8 cellular contexts compared by ENCODE assay signal in genomic region chr22:41382610-41383009, GRCh38. TPM values are rescaled to one million over a fixed set of nuclear protein-coding genes. Genes with fewer than 3 reads are reported as not detected.
DNase-seq lines count a peak whose midpoint lies in the region; ATAC-seq, FAIRE-seq and TF ChIP-seq lines count a peak whose summit lies in the region.

No MANE protein-coding gene starts in this region.

- DNase-seq in DND-41, result no peak
- no peak for DNase-seq in PC-3
- no peak for DNase-seq in epithelial cell of prostate (ENCODE audit: low read depth, low spot score)
- DNase-seq in pancreas, result no peak
- DNase-seq in mucosa of gallbladder (ENCODE audit: low spot score), result no peak
- DNase-seq in D341Med (ENCODE audit: low spot score), result no peak

- H4K20me1 ChIP-seq in DND-41 (ENCODE audit: insufficient read depth, low read length) (no peaks in the 10 kb centered on the region), PC-3 (ENCODE audit: low read length) (no peaks in the 10 kb centered on the region)

- 6 to 7% methylated on average over 19 of the region's 19 CpGs for WGBS in pancreas, 2 donors

- H3K4me3 ChIP-seq in DND-41 (ENCODE audit: low read depth in 1 of 2, low read length in 2 of 2) (peak overlapping the region; percentile 78 to 79), PC-3 (ENCODE audit: low read length) (peak overlapping the region; percentile 79), pancreas (peak overlapping the region; percentile 78 to 84 (median 79))

- ATAC-seq in DND-41 (ENCODE audit: insufficient read depth, low read depth) (no peak), PC-3 (no peak), pancreas (no peak), HG03354 (IDR thresholded peaks at IDR 0.05; ENCODE audit: poor library complexity, severe bottlenecking, unreplicated experiment) (no peak), HG03025 (IDR thresholded peaks at IDR 0.05; ENCODE audit: low FRiP score, unreplicated experiment) (no peak)

- H3K27me3 ChIP-seq in DND-41 (ENCODE audit: insufficient read depth, low read length, poor library complexity) (no peaks in the 10 kb centered on the region), PC-3 (ENCODE audit: low read length) (no peaks in the 10 kb centered on the region), pancreas (no peaks in the 10 kb centered on the region)

- H3K9me2 ChIP-seq in PC-3 (replicated peaks; ENCODE audit: low read length), result no peaks in the 10 kb centered on the region

- H3K79me2 ChIP-seq in DND-41 (ENCODE audit: insufficient read depth, low read length) (no peaks in the 10 kb centered on the region), PC-3 (ENCODE audit: low read length) (no peaks in the 10 kb centered on the region)

- H3K4me1 ChIP-seq in DND-41 (ENCODE audit: insufficient read depth, low read length), result peaks cover 23% of the 10 kb centered on the region
- H3K4me1 ChIP-seq in PC-3 (ENCODE audit: insufficient read depth, low read length), result peaks cover 8% of the 10 kb centered on the region; the same call in 1 of the 2 replicates
- H3K4me1 ChIP-seq in pancreas, result peaks cover 6 to 17% (median 12%) of the 10 kb centered on the region in 3 donors

- peak overlapping the region; percentile 87 for H2AFZ ChIP-seq in DND-41 (ENCODE audit: low read depth, low read length)
- 0 out of 2 replicates have a peak overlapping the region, but pooled peaks have one; percentile 55 for H2AFZ ChIP-seq in PC-3 (ENCODE audit: low read length)

- intact Hi-C loops in PC-3 (cut with micrococcal nuclease) (loop anchor here (5.0 kb wide), 1 partner anchor 95 kb away; the partner anchor contains the start of gene RANGAP1), pancreas (cut with DNase I) (no loop called here)

- H3K27ac ChIP-seq in DND-41 (ENCODE audit: low read length) (peak overlapping the region; percentile 75), PC-3 (ENCODE audit: low read length) (no peak overlapping the region), epithelial cell of prostate (peak overlapping the region; percentile 94), pancreas (peak overlapping the region; percentile 96 to 100 (median 98))

- peaks cover 3% of the 10 kb centered on the region for H3K36me3 ChIP-seq in DND-41 (ENCODE audit: insufficient read depth, low read length)
- no peaks in the 10 kb centered on the region for H3K36me3 ChIP-seq in PC-3 (ENCODE audit: low read depth, low read length)
- H3K36me3 ChIP-seq in pancreas, result peaks cover 0 to 7% (median 4%) of the 10 kb centered on the region in 3 donors

- H3K9me3 ChIP-seq in DND-41 (ENCODE audit: insufficient read depth, low read length, severe bottlenecking) (no peaks in the 10 kb centered on the region), PC-3 (ENCODE audit: low read length) (no peaks in the 10 kb centered on the region), pancreas (no peaks in the 10 kb centered on the region)

- BruUV-seq in PC-3 (replicated peaks; lab: Mats Ljungman, UMichigan), result TSS peak; percentile 4

- H3K4me2 ChIP-seq in DND-41 (ENCODE audit: insufficient read depth, low read length) (peak overlapping the region; percentile 96), PC-3 (ENCODE audit: low read length) (peak overlapping the region; percentile 95)

- H3K9ac ChIP-seq in DND-41 (ENCODE audit: low read depth, low read length) (peak overlapping the region; percentile 77), PC-3 (ENCODE audit: low read length) (peak overlapping the region; percentile 90; the same call in 1 of the 2 replicates)

- no peak for TF ChIP-seq CTCF in DND-41 (IDR thresholded peaks at IDR 0.05; ENCODE audit: borderline replicate concordance, extremely low read depth, low read length, poor library complexity, severe bottlenecking)
- no peak for TF ChIP-seq CTCF in PC-3 (conservative IDR thresholded peaks at IDR 0.05; ENCODE audit: low read depth, low read length)
- TF ChIP-seq CTCF in pancreas (IDR thresholded peaks at IDR 0.05), result no peak

- FAIRE-seq in pancreas (lab: Jason Lieb, UNC), result no peak

- POLR2A ChIA-PET in PC-3 (lab: Charles Lee; ENCODE audit: unreplicated experiment), result no interaction called here

- CTCF ChIA-PET in PC-3 (lab: Charles Lee), result no interaction called here

- H3F3A ChIP-seq in PC-3 (ENCODE audit: low read length, unreplicated experiment), result no peaks in the 10 kb centered on the region

RNA-seq across cellular contexts. Expression of gene TEF, which starts 0.9 kb away (rescaled TPM):
- 4.0 TPM in 2 replicates for total RNA-seq in PC-3 (2014; rRNA removed)
- total RNA-seq in pancreas, result 10 to 100 TPM in 5 of 6 donors, 1 to 10 TPM in 1; 8.3 to 19.6 (median 17.6) TPM
- polyA plus RNA-seq in pancreas, result 10 to 100 TPM in 1 of 2 donors, 1 to 10 TPM in 1; 8.8 to 18.7 TPM
- 28.4 TPM for total RNA-seq in mucosa of gallbladder
